In the genomic region with DNA sequence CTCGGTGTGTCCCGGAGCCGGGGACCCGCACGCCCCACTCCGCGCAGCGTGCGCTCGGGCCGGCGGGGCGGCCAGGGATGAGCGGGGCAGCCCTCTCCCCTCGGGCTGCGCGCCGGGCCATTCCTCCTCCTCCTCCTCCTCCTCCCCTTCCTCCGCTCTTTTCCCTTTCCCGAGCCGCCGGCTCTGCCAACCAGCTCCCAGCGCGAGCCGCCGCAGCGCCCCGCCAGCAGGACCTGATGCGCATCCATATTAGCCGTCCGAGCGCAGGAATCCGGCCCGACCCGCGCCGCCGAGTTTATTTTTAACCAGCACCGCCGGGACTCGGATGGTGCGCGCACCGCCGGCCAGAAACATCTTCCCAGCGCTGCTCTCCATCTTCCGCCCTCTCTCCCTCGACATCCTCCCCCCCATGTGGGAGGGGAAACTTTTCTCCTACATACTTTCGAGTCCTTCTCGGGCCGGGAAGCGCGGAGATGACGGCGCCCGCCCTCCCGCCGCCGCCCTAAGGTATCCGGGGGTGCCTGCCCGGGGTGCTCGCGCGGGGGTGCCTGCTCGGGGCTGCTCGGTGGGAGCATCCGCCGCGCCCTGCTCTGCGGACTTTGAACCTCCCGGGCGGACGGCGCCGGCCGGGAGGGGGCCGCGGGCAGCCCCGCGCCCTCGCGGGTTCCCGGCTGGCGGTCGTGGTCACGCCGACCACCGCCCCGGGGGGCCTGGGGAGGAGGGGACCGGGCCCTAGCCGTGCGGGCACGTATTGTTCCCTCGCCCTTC, we compare ENCODE assay signal across 1 cellular context.
TF ChIP-seq lines count a peak whose summit lies in the region.

No MANE protein-coding gene starts in this region.

TF ChIP-seq in HepG2, 621 proteins besides CTCF, POLR2A, EP300 and RAD21 (continued from another document and continues in another):
- TF ChIP-seq, protein P1, sequence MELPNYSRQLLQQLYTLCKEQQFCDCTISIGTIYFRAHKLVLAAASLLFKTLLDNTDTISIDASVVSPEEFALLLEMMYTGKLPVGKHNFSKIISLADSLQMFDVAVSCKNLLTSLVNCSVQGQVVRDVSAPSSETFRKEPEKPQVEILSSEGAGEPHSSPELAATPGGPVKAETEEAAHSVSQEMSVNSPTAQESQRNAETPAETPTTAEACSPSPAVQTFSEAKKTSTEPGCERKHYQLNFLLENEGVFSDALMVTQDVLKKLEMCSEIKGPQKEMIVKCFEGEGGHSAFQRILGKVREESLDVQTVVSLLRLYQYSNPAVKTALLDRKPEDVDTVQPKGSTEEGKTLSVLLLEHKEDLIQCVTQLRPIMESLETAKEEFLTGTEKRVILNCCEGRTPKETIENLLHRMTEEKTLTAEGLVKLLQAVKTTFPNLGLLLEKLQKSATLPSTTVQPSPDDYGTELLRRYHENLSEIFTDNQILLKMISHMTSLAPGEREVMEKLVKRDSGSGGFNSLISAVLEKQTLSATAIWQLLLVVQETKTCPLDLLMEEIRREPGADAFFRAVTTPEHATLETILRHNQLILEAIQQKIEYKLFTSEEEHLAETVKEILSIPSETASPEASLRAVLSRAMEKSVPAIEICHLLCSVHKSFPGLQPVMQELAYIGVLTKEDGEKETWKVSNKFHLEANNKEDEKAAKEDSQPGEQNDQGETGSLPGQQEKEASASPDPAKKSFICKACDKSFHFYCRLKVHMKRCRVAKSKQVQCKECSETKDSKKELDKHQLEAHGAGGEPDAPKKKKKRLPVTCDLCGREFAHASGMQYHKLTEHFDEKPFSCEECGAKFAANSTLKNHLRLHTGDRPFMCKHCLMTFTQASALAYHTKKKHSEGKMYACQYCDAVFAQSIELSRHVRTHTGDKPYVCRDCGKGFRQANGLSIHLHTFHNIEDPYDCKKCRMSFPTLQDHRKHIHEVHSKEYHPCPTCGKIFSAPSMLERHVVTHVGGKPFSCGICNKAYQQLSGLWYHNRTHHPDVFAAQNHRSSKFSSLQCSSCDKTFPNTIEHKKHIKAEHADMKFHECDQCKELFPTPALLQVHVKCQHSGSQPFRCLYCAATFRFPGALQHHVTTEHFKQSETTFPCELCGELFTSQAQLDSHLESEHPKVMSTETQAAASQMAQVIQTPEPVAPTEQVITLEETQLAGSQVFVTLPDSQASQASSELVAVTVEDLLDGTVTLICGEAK (IDR thresholded peaks at IDR 0.05), result no peak
- TF ChIP-seq, protein P1 (CRISPR knock-in tag; IDR thresholded peaks at IDR 0.05), result no peak
- TF ChIP-seq ZNF431 (CRISPR knock-in tag; IDR thresholded peaks at IDR 0.05; ENCODE audit: borderline replicate concordance, low read depth) (no peak), ZNF775 (CRISPR knock-in tag; IDR thresholded peaks at IDR 0.05; ENCODE audit: borderline replicate concordance) (no peak), ZNF274 (CRISPR knock-in tag; IDR thresholded peaks at IDR 0.05) (no peak), ZNF264 (CRISPR knock-in tag; IDR thresholded peaks at IDR 0.05) (no peak; the same call in 1 of the 2 replicates), FOSL1 (CRISPR knock-in tag; IDR thresholded peaks at IDR 0.05; ENCODE audit: borderline replicate concordance) (no peak), ZNF605 (CRISPR knock-in tag; IDR thresholded peaks at IDR 0.05) (no peak), ZNF460 (CRISPR knock-in tag; IDR thresholded peaks at IDR 0.05; ENCODE audit: borderline replicate concordance) (no peak), HCFC1 (IDR thresholded peaks at IDR 0.05; ENCODE audit: low read depth, low read length) (no peak), HOXA9 (CRISPR knock-in tag; IDR thresholded peaks at IDR 0.05; ENCODE audit: borderline replicate concordance) (0 out of 2 replicates have a peak, but pooled peaks have one; percentile 61), TARDBP (CRISPR knock-in tag; IDR thresholded peaks at IDR 0.05) (no peak; the same call in none of the 2 replicates), CCAR2 (optimal IDR thresholded peaks at IDR 0.05; ENCODE audit: low read depth, low read length) (no peak), SP2 (CRISPR knock-in tag; IDR thresholded peaks at IDR 0.05) (no peak), ZFP36L2 (CRISPR knock-in tag; IDR thresholded peaks at IDR 0.05) (no peak), NCOA5 (CRISPR knock-in tag; IDR thresholded peaks at IDR 0.05) (0 out of 2 replicates have a peak, but pooled peaks have one; percentile 54), RXRB (CRISPR knock-in tag; IDR thresholded peaks at IDR 0.05; ENCODE audit: borderline replicate concordance) (0 out of 2 replicates have a peak, but pooled peaks have one; percentile 11), MTF1 (CRISPR knock-in tag; IDR thresholded peaks at IDR 0.05) (no peak), RBAK (CRISPR knock-in tag; IDR thresholded peaks at IDR 0.05) (no peak), ZNF772 (CRISPR knock-in tag; IDR thresholded peaks at IDR 0.05) (peak; percentile 21; the same call in 1 of the 2 replicates), ZNF24 (IDR thresholded peaks at IDR 0.05) (no peak), ZNF230 (CRISPR knock-in tag; IDR thresholded peaks at IDR 0.05) (no peak), YEATS2 (CRISPR knock-in tag; IDR thresholded peaks at IDR 0.05; ENCODE audit: borderline replicate concordance) (no peak), ZNF496 (CRISPR knock-in tag; IDR thresholded peaks at IDR 0.05; ENCODE audit: insufficient replicate concordance) (no peak), ZSCAN30 (CRISPR knock-in tag; IDR thresholded peaks at IDR 0.05) (no peak)
- TF ChIP-seq, protein P2, sequence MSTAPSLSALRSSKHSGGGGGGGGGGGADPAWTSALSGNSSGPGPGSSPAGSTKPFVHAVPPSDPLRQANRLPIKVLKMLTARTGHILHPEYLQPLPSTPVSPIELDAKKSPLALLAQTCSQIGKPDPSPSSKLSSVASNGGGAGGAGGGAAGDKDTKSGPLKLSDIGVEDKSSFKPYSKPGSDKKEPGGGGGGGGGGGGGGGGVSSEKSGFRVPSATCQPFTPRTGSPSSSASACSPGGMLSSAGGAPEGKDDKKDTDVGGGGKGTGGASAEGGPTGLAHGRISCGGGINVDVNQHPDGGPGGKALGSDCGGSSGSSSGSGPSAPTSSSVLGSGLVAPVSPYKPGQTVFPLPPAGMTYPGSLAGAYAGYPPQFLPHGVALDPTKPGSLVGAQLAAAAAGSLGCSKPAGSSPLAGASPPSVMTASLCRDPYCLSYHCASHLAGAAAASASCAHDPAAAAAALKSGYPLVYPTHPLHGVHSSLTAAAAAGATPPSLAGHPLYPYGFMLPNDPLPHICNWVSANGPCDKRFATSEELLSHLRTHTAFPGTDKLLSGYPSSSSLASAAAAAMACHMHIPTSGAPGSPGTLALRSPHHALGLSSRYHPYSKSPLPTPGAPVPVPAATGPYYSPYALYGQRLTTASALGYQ (CRISPR knock-in tag; IDR thresholded peaks at IDR 0.05), result 0 out of 2 replicates have a peak, but pooled peaks have one; percentile 14
- TF ChIP-seq, protein P3, sequence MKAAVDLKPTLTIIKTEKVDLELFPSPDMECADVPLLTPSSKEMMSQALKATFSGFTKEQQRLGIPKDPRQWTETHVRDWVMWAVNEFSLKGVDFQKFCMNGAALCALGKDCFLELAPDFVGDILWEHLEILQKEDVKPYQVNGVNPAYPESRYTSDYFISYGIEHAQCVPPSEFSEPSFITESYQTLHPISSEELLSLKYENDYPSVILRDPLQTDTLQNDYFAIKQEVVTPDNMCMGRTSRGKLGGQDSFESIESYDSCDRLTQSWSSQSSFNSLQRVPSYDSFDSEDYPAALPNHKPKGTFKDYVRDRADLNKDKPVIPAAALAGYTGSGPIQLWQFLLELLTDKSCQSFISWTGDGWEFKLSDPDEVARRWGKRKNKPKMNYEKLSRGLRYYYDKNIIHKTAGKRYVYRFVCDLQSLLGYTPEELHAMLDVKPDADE (CRISPR knock-in tag; IDR thresholded peaks at IDR 0.05), result no peak
- TF ChIP-seq, protein P4, sequence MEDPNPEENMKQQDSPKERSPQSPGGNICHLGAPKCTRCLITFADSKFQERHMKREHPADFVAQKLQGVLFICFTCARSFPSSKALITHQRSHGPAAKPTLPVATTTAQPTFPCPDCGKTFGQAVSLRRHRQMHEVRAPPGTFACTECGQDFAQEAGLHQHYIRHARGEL (CRISPR knock-in tag; IDR thresholded peaks at IDR 0.05), result no peak
- TF ChIP-seq, protein P5, sequence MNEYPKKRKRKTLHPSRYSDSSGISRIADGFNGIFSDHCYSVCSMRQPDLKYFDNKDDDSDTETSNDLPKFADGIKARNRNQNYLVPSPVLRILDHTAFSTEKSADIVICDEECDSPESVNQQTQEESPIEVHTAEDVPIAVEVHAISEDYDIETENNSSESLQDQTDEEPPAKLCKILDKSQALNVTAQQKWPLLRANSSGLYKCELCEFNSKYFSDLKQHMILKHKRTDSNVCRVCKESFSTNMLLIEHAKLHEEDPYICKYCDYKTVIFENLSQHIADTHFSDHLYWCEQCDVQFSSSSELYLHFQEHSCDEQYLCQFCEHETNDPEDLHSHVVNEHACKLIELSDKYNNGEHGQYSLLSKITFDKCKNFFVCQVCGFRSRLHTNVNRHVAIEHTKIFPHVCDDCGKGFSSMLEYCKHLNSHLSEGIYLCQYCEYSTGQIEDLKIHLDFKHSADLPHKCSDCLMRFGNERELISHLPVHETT (CRISPR knock-in tag; conservative IDR thresholded peaks at IDR 0.05), result peak; percentile 52; the same call in 1 of the 2 replicates
- TF ChIP-seq, protein P6, sequence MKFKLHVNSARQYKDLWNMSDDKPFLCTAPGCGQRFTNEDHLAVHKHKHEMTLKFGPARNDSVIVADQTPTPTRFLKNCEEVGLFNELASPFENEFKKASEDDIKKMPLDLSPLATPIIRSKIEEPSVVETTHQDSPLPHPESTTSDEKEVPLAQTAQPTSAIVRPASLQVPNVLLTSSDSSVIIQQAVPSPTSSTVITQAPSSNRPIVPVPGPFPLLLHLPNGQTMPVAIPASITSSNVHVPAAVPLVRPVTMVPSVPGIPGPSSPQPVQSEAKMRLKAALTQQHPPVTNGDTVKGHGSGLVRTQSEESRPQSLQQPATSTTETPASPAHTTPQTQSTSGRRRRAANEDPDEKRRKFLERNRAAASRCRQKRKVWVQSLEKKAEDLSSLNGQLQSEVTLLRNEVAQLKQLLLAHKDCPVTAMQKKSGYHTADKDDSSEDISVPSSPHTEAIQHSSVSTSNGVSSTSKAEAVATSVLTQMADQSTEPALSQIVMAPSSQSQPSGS (CRISPR knock-in tag; IDR thresholded peaks at IDR 0.05), result no peak
- TF ChIP-seq, protein P7, sequence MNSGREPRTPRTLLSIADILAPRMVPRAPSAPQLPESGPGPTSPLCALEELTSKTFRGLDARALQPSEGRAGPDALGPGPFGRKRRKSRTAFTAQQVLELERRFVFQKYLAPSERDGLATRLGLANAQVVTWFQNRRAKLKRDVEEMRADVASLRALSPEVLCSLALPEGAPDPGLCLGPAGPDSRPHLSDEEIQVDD (CRISPR knock-in tag; IDR thresholded peaks at IDR 0.05; ENCODE audit: borderline replicate concordance), result no peak
- TF ChIP-seq, protein P8, sequence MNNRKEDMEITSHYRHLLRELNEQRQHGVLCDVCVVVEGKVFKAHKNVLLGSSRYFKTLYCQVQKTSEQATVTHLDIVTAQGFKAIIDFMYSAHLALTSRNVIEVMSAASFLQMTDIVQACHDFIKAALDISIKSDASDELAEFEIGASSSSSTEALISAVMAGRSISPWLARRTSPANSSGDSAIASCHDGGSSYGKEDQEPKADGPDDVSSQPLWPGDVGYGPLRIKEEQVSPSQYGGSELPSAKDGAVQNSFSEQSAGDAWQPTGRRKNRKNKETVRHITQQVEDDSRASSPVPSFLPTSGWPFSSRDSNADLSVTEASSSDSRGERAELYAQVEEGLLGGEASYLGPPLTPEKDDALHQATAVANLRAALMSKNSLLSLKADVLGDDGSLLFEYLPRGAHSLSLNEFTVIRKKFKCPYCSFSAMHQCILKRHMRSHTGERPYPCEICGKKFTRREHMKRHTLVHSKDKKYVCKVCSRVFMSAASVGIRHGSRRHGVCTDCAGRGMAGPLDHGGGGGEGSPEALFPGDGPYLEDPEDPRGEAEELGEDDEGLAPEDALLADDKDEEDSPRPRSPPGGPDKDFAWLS (CRISPR knock-in tag; IDR thresholded peaks at IDR 0.05; ENCODE audit: borderline replicate concordance), result 0 out of 2 replicates have a peak, but pooled peaks have one; percentile 37
- TF ChIP-seq, protein P9, sequence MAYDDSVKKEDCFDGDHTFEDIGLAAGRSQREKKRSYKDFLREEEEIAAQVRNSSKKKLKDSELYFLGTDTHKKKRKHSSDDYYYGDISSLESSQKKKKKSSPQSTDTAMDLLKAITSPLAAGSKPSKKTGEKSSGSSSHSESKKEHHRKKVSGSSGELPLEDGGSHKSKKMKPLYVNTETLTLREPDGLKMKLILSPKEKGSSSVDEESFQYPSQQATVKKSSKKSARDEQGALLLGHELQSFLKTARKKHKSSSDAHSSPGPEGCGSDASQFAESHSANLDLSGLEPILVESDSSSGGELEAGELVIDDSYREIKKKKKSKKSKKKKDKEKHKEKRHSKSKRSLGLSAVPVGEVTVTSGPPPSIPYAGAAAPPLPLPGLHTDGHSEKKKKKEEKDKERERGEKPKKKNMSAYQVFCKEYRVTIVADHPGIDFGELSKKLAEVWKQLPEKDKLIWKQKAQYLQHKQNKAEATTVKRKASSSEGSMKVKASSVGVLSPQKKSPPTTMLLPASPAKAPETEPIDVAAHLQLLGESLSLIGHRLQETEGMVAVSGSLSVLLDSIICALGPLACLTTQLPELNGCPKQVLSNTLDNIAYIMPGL (CRISPR knock-in tag; IDR thresholded peaks at IDR 0.05; ENCODE audit: borderline replicate concordance in 1 of 2, low read depth in 1 of 2), result peak in 1 of 2 experiments; percentile 8; a peak in 1 of 4 replicates
